25 cellular contexts compared by ENCODE assay signal in genomic region chr10:128950159-128950956, GRCh38.
"Had no signal": no experiment of that assay in that cellular context is flagged by ENCODE, and none has a peak within 500 bp of the region (broad histone marks: within the 10 kb centered on the region; RNA-seq: fewer than 3 reads in every experiment).

No MANE protein-coding gene starts in this region.

- ATAC-seq: left colon; left lung; lower lobe of right lung; natural killer cell; pancreas; right cardiac atrium; stimulated activated memory B cell treated with anti-CD40 and anti-IgM and Interleukin-4, amounts not matched to agents 10 μg/mL and 1 μg/mL and 100 μg/mL, for 72 hours had no signal

- H3K36me3 Mint-ChIP-seq: immature natural killer cell; mesothelial cell of epicardium; natural killer cell; neural progenitor cell; stimulated activated memory B cell treated with anti-CD40 and anti-IgM and Interleukin-4, amounts not matched to agents 10 μg/mL and 1 μg/mL and 100 μg/mL, for 72 hours; type B pancreatic cell had no signal

- H3K4me3 Mint-ChIP-seq: immature natural killer cell; mesothelial cell of epicardium; naive B cell; natural killer cell; nephron progenitor cell; neural progenitor cell; stimulated activated memory B cell treated with anti-CD40 and anti-IgM and Interleukin-4, amounts not matched to agents 10 μg/mL and 1 μg/mL and 100 μg/mL, for 72 hours; stimulated activated naive CD8-positive, alpha-beta T cell treated with anti-CD3 and anti-CD28 coated beads, Interleukin-15, amount 100 ng/mL, for 72 hours; type B pancreatic cell had no signal

- H3K27ac Mint-ChIP-seq: immature natural killer cell; mesothelial cell of epicardium; naive B cell; natural killer cell; nephron progenitor cell; neural progenitor cell; stimulated activated memory B cell treated with anti-CD40 and anti-IgM and Interleukin-4, amounts not matched to agents 10 μg/mL and 1 μg/mL and 100 μg/mL, for 72 hours; stimulated activated naive CD8-positive, alpha-beta T cell treated with anti-CD3 and anti-CD28 coated beads, Interleukin-15, amount 100 ng/mL, for 72 hours; type B pancreatic cell had no signal

- H3K27me3 Mint-ChIP-seq: naive B cell; stimulated activated memory B cell treated with anti-CD40 and anti-IgM and Interleukin-4, amounts not matched to agents 10 μg/mL and 1 μg/mL and 100 μg/mL, for 72 hours; stimulated activated naive CD8-positive, alpha-beta T cell treated with anti-CD3 and anti-CD28 coated beads, Interleukin-15, amount 100 ng/mL, for 72 hours; type B pancreatic cell had no signal

- H3K4me1 Mint-ChIP-seq: immature natural killer cell; mesothelial cell of epicardium; naive B cell; natural killer cell; nephron progenitor cell; neural progenitor cell; stimulated activated memory B cell treated with anti-CD40 and anti-IgM and Interleukin-4, amounts not matched to agents 10 μg/mL and 1 μg/mL and 100 μg/mL, for 72 hours; stimulated activated naive CD8-positive, alpha-beta T cell treated with anti-CD3 and anti-CD28 coated beads, Interleukin-15, amount 100 ng/mL, for 72 hours had no signal

- DNase-seq: hypothalamus; immature natural killer cell; kidney; left colon; left lung; lower lobe of right lung; mesendoderm; naive B cell; natural killer cell; nephron progenitor cell; pancreas; retina; right cardiac atrium; stimulated activated CD4-positive, alpha-beta T cell treated with anti-CD3 and anti-CD28 coated beads, Interleukin-1b, Interleukin-23, amount 100 ng/mL, for 48 hours; stimulated activated CD4-positive, alpha-beta T cell treated with anti-CD3 and anti-CD28 coated beads, Interleukin-2, amount 100 ng/mL, for 48 hours; stimulated activated CD4-positive, alpha-beta T cell treated with anti-CD3 and anti-CD28 coated beads, Interleukin-4, amount 100 ng/mL, for 4 hours; stimulated activated CD8-positive, alpha-beta memory T cell treated with anti-CD3 and anti-CD28 coated beads, Interleukin-4, amount 100 ng/mL, for 48 hours; stimulated activated naive CD4-positive, alpha-beta T cell treated with Interleukin-2 at 50 U/mL for 16 hours; stimulated activated naive CD8-positive, alpha-beta T cell treated with anti-CD3 and anti-CD28 coated beads, Interleukin-15, amount 100 ng/mL, for 72 hours; substantia nigra; uterus had no signal
